In the genomic region with DNA sequence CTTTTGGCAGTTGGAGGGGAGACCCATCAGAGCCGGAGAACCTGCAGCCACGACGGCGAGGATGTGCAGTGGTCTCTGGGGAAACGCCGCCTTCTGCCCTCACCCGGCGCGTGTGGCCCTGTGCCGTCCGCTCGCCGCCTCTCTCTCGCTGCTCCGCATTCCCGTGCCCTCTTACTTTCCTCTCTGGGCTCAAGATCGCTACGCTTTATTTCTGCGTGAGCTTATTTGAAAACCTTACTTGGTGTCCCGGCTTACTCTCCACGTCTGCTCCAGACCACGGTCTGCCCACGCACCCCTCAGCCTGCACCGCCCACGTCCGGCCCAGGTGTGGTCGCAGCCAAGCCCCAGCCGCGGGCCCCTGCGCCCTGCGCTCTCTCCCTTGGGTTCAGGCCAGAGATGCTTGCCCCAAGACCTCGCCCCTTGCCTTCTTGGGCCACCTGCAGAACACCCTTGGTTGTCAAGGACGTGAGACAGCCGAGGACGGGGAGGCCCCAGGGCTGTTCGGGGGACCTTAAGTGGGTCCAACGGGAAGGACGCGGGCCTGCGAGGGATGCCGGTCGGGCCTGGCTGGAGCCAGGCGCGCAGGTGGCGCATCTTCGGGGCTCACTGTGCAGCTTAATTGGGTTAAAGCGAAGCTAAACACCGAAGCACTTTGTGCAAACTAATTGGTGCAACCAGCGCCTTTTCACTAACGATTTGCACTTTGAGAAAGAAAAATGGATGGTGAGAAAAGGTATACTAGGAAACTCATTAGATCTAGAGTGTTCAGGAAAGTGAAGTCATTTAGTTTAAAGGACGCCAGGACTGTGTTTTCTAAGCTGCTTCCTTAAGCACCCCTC, we compare ENCODE assay signal across 13 cellular contexts. TPM values are rescaled to one million over a fixed set of nuclear protein-coding genes. Genes with fewer than 3 reads are reported as not detected.
DNase-seq lines count a peak whose midpoint lies in the region; ATAC-seq and TF ChIP-seq lines count a peak whose summit lies in the region.
"Had no signal": no experiment of that assay in that cellular context is flagged by ENCODE, and none has a peak within 500 bp of the region (broad histone marks: within the 10 kb centered on the region; RNA-seq: fewer than 3 reads in every experiment).

No MANE protein-coding gene starts in this region.

- WGBS in sigmoid colon, 2 donors, result 23 to 68% methylated on average over 51 of the region's 51 CpGs

- DNase-seq in activated CD4-positive, alpha-beta T cell treated with anti-CD3 and anti-CD28 coated beads for 36 hours, result peak; percentile 10
- no peak for DNase-seq in activated CD4-positive, alpha-beta T cell treated with anti-CD3 and anti-CD28 coated beads for 1 hour
- DNase-seq in sigmoid colon (peak; percentile 60), brain microvascular endothelial cell (no peak)
- DNase-seq in stimulated activated CD4-positive, alpha-beta T cell treated with anti-CD3 and anti-CD28 coated beads, Interleukin-2, amount 100 ng/mL, for 24 hours, result no peak
- DNase-seq: 8988T; activated T-cell treated with anti-CD3 and anti-CD28 coated beads, Interleukin-2, amount 50 U/mL, for 1 hour; IMR-90; NCI-H2081 had no signal

- no peak overlapping the region for H3K4me3 Mint-ChIP-seq in activated CD4-positive, alpha-beta T cell treated with anti-CD3 and anti-CD28 coated beads for 36 hours

- peak overlapping the region; percentile 75 for H3K27ac ChIP-seq in SU-DHL-6 (ENCODE audit: low read depth, low read length)
- peak overlapping the region in 2 of 4 donors; percentile 20 to 22 for H3K27ac ChIP-seq in sigmoid colon
- H3K27ac ChIP-seq in brain microvascular endothelial cell, result no peak overlapping the region

- no peaks in the 10 kb centered on the region for H3K9me3 Mint-ChIP-seq in activated CD4-positive, alpha-beta T cell treated with anti-CD3 and anti-CD28 coated beads for 36 hours (ENCODE audit: low read depth)

- no peak for TF ChIP-seq POLR2A in sigmoid colon (IDR thresholded peaks at IDR 0.05)

- no peak for ATAC-seq in activated CD4-positive, alpha-beta T cell treated with anti-CD3 and anti-CD28 coated beads for 36 hours
- no peak for ATAC-seq in HG02852 (IDR thresholded peaks at IDR 0.05; ENCODE audit: unreplicated experiment)
- ATAC-seq: Panc1 had no signal

- H3K36me3 Mint-ChIP-seq in activated CD4-positive, alpha-beta T cell treated with anti-CD3 and anti-CD28 coated beads for 36 hours (ENCODE audit: low read depth), result no peaks in the 10 kb centered on the region

- no peaks in the 10 kb centered on the region for H3K9me2 ChIP-seq in SU-DHL-6 (replicated peaks; ENCODE audit: insufficient read depth, low read length)

- POLR2A ChIA-PET in activated CD4-positive, alpha-beta T cell treated with anti-CD3 and anti-CD28 coated beads for 36 hours (lab: Charles Lee), result no interaction called here

- H3K4me2 ChIP-seq in SU-DHL-6 (ENCODE audit: low read depth, low read length, poor library complexity, severe bottlenecking), result peak overlapping the region; percentile 63

- H3F3A ChIP-seq in SU-DHL-6 (ENCODE audit: insufficient read depth), result peaks cover 5% of the 10 kb centered on the region; the same call in 1 of the 2 replicates

- H3K9ac ChIP-seq in SU-DHL-6 (ENCODE audit: low read length) (peak overlapping the region; percentile 69), iPS-15b (ENCODE audit: low read depth, low read length) (no peak overlapping the region)

- peaks cover 19% of the 10 kb centered on the region for H3K4me1 ChIP-seq in iPS-15b (ENCODE audit: control insufficient read depth, insufficient read depth, low read length)
- no peaks in the 10 kb centered on the region for H3K4me1 ChIP-seq in sigmoid colon

- H3K36me3 ChIP-seq in SU-DHL-6 (ENCODE audit: low read length), result no peaks in the 10 kb centered on the region
- no peaks in the 10 kb centered on the region for H3K36me3 ChIP-seq in iPS-15b (ENCODE audit: control insufficient read depth, insufficient read depth, low read length)
- no peaks in the 10 kb centered on the region for H3K36me3 ChIP-seq in sigmoid colon
- H3K36me3 ChIP-seq in brain microvascular endothelial cell (replicated peaks), result no peaks in the 10 kb centered on the region

- no peaks in the 10 kb centered on the region for H3K27me3 ChIP-seq in SU-DHL-6 (ENCODE audit: low read length)
- H3K27me3 ChIP-seq in iPS-15b (ENCODE audit: control insufficient read depth, insufficient read depth, low read length), result peaks cover 64% of the 10 kb centered on the region
- H3K27me3 ChIP-seq in sigmoid colon, result no peaks in the 10 kb centered on the region
- peaks cover 40% of the 10 kb centered on the region for H3K27me3 ChIP-seq in brain microvascular endothelial cell (replicated peaks)

- H3K4me3 ChIP-seq in SU-DHL-6 (ENCODE audit: insufficient read depth, low read length, poor library complexity, severe bottlenecking), result peak overlapping the region; percentile 66
- H3K4me3 ChIP-seq in iPS-15b (ENCODE audit: low read depth, low read length), result peak overlapping the region; percentile 55
- H3K4me3 ChIP-seq in sigmoid colon, result peak overlapping the region in 3 of 4 donors; percentile 13 to 17 (median 15)
- no peak overlapping the region for H3K4me3 ChIP-seq in brain microvascular endothelial cell (ENCODE audit: low read depth, low read length)

- no peaks in the 10 kb centered on the region for H3K9me3 ChIP-seq in SU-DHL-6 (ENCODE audit: insufficient read depth, low read length)
- no peaks in the 10 kb centered on the region for H3K9me3 ChIP-seq in iPS-15b (ENCODE audit: control insufficient read depth, insufficient read depth, low read length)
- no peaks in the 10 kb centered on the region for H3K9me3 ChIP-seq in sigmoid colon

- no peaks in the 10 kb centered on the region for H4K20me1 ChIP-seq in SU-DHL-6 (ENCODE audit: low read depth, low read length)

- peaks cover 24% of the 10 kb centered on the region for H3K4me1 Mint-ChIP-seq in activated CD4-positive, alpha-beta T cell treated with anti-CD3 and anti-CD28 coated beads for 36 hours

- intact Hi-C loops in activated CD4-positive, alpha-beta T cell treated with anti-CD3 and anti-CD28 coated beads for 36 hours (cut with DNase I, micrococcal nuclease), result loop anchor here in 1 of 2 experiments (5.0 kb wide), 1 partner anchor 954 kb away; a partner anchor contains a TSS
- intact Hi-C loops in sigmoid colon (cut with DNase I), result no loop called here

- H3K27me3 Mint-ChIP-seq in activated CD4-positive, alpha-beta T cell treated with anti-CD3 and anti-CD28 coated beads for 36 hours, result peaks cover 55% of the 10 kb centered on the region

- in situ Hi-C loops in brain microvascular endothelial cell (cut with HindIII; ENCODE audit: low pct_ligation_motif_present, low sequenced_read_pairs), result no loop called here

- CTCF ChIA-PET in activated CD4-positive, alpha-beta T cell treated with anti-CD3 and anti-CD28 coated beads for 36 hours (lab: Charles Lee), result interaction anchor here (0.6 to 1.0 kb wide), 3 partner anchors 20 to 355 kb away, joined by 3 to 4 read pairs (median 3); no protein-coding TSS in a partner anchor

- no peak overlapping the region for H3K27ac Mint-ChIP-seq in activated CD4-positive, alpha-beta T cell treated with anti-CD3 and anti-CD28 coated beads for 36 hours

- H2AFZ ChIP-seq in SU-DHL-6 (ENCODE audit: low read depth, low read length, severe bottlenecking), result no peak overlapping the region

- no peak for TF ChIP-seq EP300 in sigmoid colon (IDR thresholded peaks at IDR 0.05)

- H3K79me2 ChIP-seq in SU-DHL-6 (ENCODE audit: insufficient read depth, low read length), result peaks cover 11% of the 10 kb centered on the region; the same call in 1 of the 2 replicates

- no peak for TF ChIP-seq CTCF in SU-DHL-6 (IDR thresholded peaks at IDR 0.05; ENCODE audit: insufficient read depth, low read length, poor library complexity, severe bottlenecking)
- TF ChIP-seq CTCF in sigmoid colon (IDR thresholded peaks at IDR 0.05), result no peak
- TF ChIP-seq CTCF in brain microvascular endothelial cell (IDR thresholded peaks at IDR 0.05; ENCODE audit: low read depth, low read length, missing control alignments), result no peak

RNA-seq across cellular contexts. Expression of a gene that starts 2.1 kb away (rescaled TPM):
- not detected for total RNA-seq in activated CD4-positive, alpha-beta T cell treated with anti-CD3 and anti-CD28 coated beads for 36 hours
- total RNA-seq in sigmoid colon, result 1 to 10 TPM; 1.1 to 2.9 (median 1.7) TPM
- under 1 TPM in 2 of 3 donors, not detected in 1; 0.51 to 0.60 TPM for polyA plus RNA-seq in sigmoid colon

Comparison
In these comparisons a context has a peak if more than half of its experiments do, and no peak if none do; other contexts are left out.
1. DNase-seq: peak in activated CD4-positive, alpha-beta T cell treated with anti-CD3 and anti-CD28 coated beads for 36 hours (single experiment) and sigmoid colon (single experiment); none in activated CD4-positive, alpha-beta T cell treated with anti-CD3 and anti-CD28 coated beads for 1 hour (single experiment), stimulated activated CD4-positive, alpha-beta T cell treated with anti-CD3 and anti-CD28 coated beads, Interleukin-2, amount 100 ng/mL, for 24 hours (0 of 2) and brain microvascular endothelial cell (single experiment).